In the genomic region with DNA sequence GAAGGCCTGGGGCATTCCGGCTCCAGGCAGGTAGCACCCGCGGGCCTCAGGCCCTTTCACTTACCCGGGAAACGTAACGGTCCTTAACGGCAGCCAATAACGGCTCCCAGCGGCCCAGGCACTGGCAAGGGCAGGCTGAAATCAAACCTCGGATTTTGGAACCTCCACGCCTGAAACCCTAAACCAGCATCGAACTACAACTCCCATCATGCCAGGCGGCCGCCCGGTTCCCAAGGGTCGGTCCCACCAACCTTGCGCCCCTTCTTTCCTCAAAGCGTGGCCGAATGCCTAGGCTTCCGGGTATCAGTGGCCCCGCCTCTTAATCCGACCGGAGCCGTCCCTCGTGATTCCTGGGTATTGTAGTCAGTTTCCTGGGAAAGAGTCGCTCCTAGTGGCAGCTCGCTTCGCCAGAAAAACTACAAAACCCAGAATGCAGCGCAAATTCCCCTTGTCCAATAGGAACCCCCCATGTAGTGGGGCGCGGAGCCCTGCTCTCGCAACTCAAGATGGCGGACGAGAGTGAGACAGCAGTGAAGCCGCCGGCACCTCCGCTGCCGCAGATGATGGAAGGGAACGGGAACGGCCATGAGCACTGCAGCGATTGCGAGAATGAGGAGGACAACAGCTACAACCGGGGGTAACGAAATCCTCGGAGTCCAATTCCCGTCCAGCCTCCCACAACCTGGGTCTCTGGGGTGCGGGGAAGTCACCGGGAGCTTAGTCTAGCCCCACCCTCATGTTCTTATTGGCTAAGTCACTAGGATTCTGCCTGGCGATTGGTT, we compare ENCODE assay signal across 8 cellular contexts. TPM values are rescaled to one million over a fixed set of nuclear protein-coding genes. Genes with fewer than 3 reads are reported as not detected.
DNase-seq lines count a peak whose midpoint lies in the region; ATAC-seq and TF ChIP-seq lines count a peak whose summit lies in the region.

Gene NMT1 (plus strand): TSS at position 494 of the 782 bp plus-strand sequence. CDS start 13 bp downstream, at position 507.

- H3K36me3 ChIP-seq in Karpas-422 (ENCODE audit: insufficient read depth, low read length) (no peaks in the 10 kb centered on the region), esophagus squamous epithelium (no peaks in the 10 kb centered on the region)

- H3K4me1 ChIP-seq in Karpas-422 (ENCODE audit: low read length) (peaks cover 26% of the 10 kb centered on the region), esophagus squamous epithelium (peaks cover 25 to 63% (median 40%) of the 10 kb centered on the region in 3 donors)

- H3K4me3 ChIP-seq in Karpas-422 (ENCODE audit: low read length) (peak within 1 kb of the TSS; percentile 93), esophagus squamous epithelium (peak within 1 kb of the TSS; percentile 65 to 91 (median 74))

- H4K20me1 ChIP-seq in Karpas-422 (ENCODE audit: insufficient read depth, low read depth, low read length) = no peaks in the 10 kb centered on the region

- H3K4me2 ChIP-seq in Karpas-422 (ENCODE audit: low read depth, low read length, poor library complexity, severe bottlenecking) = peak within 1 kb of the TSS; percentile 92

- H3K9me2 ChIP-seq in Karpas-422 (replicated peaks; ENCODE audit: insufficient read depth, low read length) = no peaks in the 10 kb centered on the region

- peak within 1 kb of the TSS; percentile 92 for H3K9ac ChIP-seq in Karpas-422 (ENCODE audit: low read length)

- DNase-seq in DMS79 treated with DMSO at 0.1 percent for 48 hours (lab: John Stamatoyannopoulos, UW) (peak; percentile 99), Karpas-422 (peak; percentile 100), RKO (ENCODE audit: low spot score) (peak; percentile 99), activated T-helper 1 cell treated with Interleukin-2 at 50 U/mL for 16 hours (ENCODE audit: low read depth) (peak; percentile 88), esophagus squamous epithelium (lab: John Stamatoyannopoulos, UW) (peak; percentile 93), myocyte (ENCODE audit: low read depth) (peak; percentile 100)
- peak; percentile 88 to 98 for DNase-seq in stimulated activated CD8-positive, alpha-beta memory T cell treated with anti-CD3 and anti-CD28 coated beads, Interleukin-7, amount 100 ng/mL, for 48 hours (ENCODE audit: extremely low read depth in 1 of 2, low read depth in 1 of 2)

- no peaks in the 10 kb centered on the region for H3K9me3 ChIP-seq in Karpas-422 (ENCODE audit: low read length)
- H3K9me3 ChIP-seq in esophagus squamous epithelium = no peaks in the 10 kb centered on the region

- H3K79me2 ChIP-seq in Karpas-422 (ENCODE audit: low read length) = peaks cover 70% of the 10 kb centered on the region

- H2AFZ ChIP-seq in Karpas-422 (ENCODE audit: low read length) = peak within 1 kb of the TSS; percentile 88

- intact Hi-C loops in esophagus squamous epithelium (cut with DNase I) = no loop called here

- peak in 4 of 6 experiments; percentile 8 to 37 (median 14) for TF ChIP-seq CTCF in esophagus squamous epithelium (IDR thresholded peaks at IDR 0.05)

- TF ChIP-seq POLR2A in esophagus squamous epithelium (IDR thresholded peaks at IDR 0.05) = peak in 3 of 4 donors; percentile 51 to 92 (median 89)

- H3K27me3 ChIP-seq in Karpas-422 (ENCODE audit: low read length) (no peaks in the 10 kb centered on the region), esophagus squamous epithelium (no peaks in the 10 kb centered on the region)

- H3K27ac ChIP-seq in Karpas-422 (ENCODE audit: low read length) (peak within 1 kb of the TSS; percentile 75), esophagus squamous epithelium (peak within 1 kb of the TSS; percentile 93 to 98 (median 96))

- 0 to 1% methylated on average over 11 to 32 of the region's 49 CpGs for WGBS in esophagus squamous epithelium, 2 donors

- peak; percentile 83 for ATAC-seq in GM21825 (IDR thresholded peaks at IDR 0.05; ENCODE audit: unreplicated experiment)

RNA-seq across cellular contexts. Expression of gene NMT1, which starts in this region (rescaled TPM):
- total RNA-seq in Karpas-422 (2014; rRNA removed; shearing (Covaris generic); ENCODE audit: low replicate concordance) = 48.5 and 53.2 TPM in 2 replicates
- total RNA-seq in esophagus squamous epithelium (10 to 100 TPM; 54.6 to 66.2 (median 57.8) TPM), myocyte (80.3 and 88.7 TPM in 2 replicates)
- 114 TPM for polyA plus RNA-seq in myocyte (2012)

Comparison
In these comparisons a context has a peak if more than half of its experiments do, and no peak if none do; other contexts are left out.
1. Peak in every context shown above with its lines: DNase-seq, ATAC-seq, H3K4me3 ChIP-seq and H3K27ac ChIP-seq.